2 cellular contexts compared by ENCODE assay signal in genomic region chr4:121799208-121799823, GRCh38.
TF ChIP-seq lines count a peak whose summit lies in the region.

No MANE protein-coding gene starts in this region.

TF ChIP-seq in SK-N-SH, 30 proteins besides CTCF, POLR2A, EP300 and RAD21 (continued from another document):
- TF ChIP-seq PBX3 (IDR thresholded peaks at IDR 0.05), result no peak
- no peak for TF ChIP-seq GABPA (IDR thresholded peaks at IDR 0.05; ENCODE audit: low read depth)
- no peak for TF ChIP-seq POLR2AphosphoS5 (IDR thresholded peaks at IDR 0.05; ENCODE audit: low read depth, low read length)
- TF ChIP-seq CHD2 (IDR thresholded peaks at IDR 0.05; ENCODE audit: low read length, partially characterized antibody), result no peak
- no peak for TF ChIP-seq USF2 (IDR thresholded peaks at IDR 0.05; ENCODE audit: borderline replicate concordance, low read depth, low read length)
- no peak for TF ChIP-seq SMC3 (IDR thresholded peaks at IDR 0.05; ENCODE audit: low read depth, low read length)
- TF ChIP-seq NRF1 (IDR thresholded peaks at IDR 0.05; ENCODE audit: low read depth, low read length), result no peak
- TF ChIP-seq ELF1 (IDR thresholded peaks at IDR 0.05), result no peak
- no peak for TF ChIP-seq JUND (IDR thresholded peaks at IDR 0.05)
- TF ChIP-seq, protein P1, sequence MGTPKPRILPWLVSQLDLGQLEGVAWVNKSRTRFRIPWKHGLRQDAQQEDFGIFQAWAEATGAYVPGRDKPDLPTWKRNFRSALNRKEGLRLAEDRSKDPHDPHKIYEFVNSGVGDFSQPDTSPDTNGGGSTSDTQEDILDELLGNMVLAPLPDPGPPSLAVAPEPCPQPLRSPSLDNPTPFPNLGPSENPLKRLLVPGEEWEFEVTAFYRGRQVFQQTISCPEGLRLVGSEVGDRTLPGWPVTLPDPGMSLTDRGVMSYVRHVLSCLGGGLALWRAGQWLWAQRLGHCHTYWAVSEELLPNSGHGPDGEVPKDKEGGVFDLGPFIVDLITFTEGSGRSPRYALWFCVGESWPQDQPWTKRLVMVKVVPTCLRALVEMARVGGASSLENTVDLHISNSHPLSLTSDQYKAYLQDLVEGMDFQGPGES (IDR thresholded peaks at IDR 0.05; ENCODE audit: low read depth, low read length), result no peak
- TF ChIP-seq FOSL2 (IDR thresholded peaks at IDR 0.05; ENCODE audit: borderline replicate concordance, low read depth), result no peak
- TF ChIP-seq TEAD4 (IDR thresholded peaks at IDR 0.05; ENCODE audit: borderline replicate concordance, insufficient read depth), result no peak

TF ChIP-seq in SK-N-SH treated with all-trans-retinoic acid at 6 μM for 48 hours, 23 proteins besides CTCF, POLR2A, EP300 and RAD21 (continued from another document):
- TF ChIP-seq ISL1 (CRISPR knock-in tag; IDR thresholded peaks at IDR 0.05), result no peak
- no peak for TF ChIP-seq ARNTL (CRISPR knock-in tag; IDR thresholded peaks at IDR 0.05; ENCODE audit: borderline replicate concordance, low read depth)
- TF ChIP-seq ZNF565 (CRISPR knock-in tag; conservative IDR thresholded peaks at IDR 0.05; ENCODE audit: low read depth), result no peak
- no peak for TF ChIP-seq RARB (CRISPR knock-in tag; IDR thresholded peaks at IDR 0.05)
- no peak for TF ChIP-seq ZC3H10 (CRISPR knock-in tag; IDR thresholded peaks at IDR 0.05)
- TF ChIP-seq CSDC2 (CRISPR knock-in tag; IDR thresholded peaks at IDR 0.05), result no peak
